In the genomic region with DNA sequence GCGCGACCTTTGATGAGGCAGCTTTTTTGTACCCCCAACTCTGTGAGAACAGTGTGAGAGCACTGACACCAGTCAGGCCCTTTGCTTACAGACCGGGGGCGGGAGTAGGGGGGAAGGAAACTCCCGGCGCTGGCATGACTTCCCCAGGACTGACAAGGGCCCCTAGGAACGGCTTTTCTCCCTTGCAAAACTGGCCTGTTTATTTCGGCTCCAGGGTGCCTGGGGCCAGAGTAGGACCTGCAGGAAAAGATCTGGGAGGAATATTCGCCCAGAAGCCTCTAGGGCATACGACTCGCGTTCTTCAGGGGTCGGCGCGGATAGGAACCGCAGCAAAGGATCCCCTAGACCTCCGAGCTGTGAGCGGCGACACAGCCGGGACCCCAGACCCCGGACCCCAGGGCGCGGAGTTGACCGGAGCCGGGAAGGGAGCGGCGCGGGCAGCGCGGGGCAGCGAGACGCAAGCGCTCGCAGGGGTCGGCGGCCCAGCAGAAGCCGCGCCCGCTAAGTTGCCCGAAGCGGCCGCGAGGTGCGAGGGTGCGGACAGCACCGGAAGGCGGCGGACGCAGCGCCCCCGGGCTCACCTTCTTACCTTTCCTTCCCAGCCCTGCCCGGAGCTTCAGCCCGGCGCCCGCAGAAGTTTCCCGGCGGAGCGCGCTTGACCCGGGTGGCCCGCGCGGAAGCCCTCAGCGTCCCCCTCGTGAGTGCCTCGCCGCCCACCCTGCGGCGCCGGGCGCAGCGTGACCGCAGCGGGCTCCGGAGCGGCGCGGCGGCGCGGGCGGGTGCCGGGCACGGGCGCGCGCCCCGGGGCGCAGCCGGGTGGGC, we compare ENCODE assay signal across 8 cellular contexts. TPM values are rescaled to one million over a fixed set of nuclear protein-coding genes. Genes with fewer than 3 reads are reported as not detected.
DNase-seq lines count a peak whose midpoint lies in the region; ATAC-seq and TF ChIP-seq lines count a peak whose summit lies in the region.

Gene POPDC3, minus strand, starts transcription at position 771 of the 822 bp plus-strand sequence. CDS start 18,105 bp downstream, outside the sequence.

- peaks cover 4 to 27% of the 10 kb centered on the region in 2 experiments; a peak in 3 of 4 replicates for H3K79me1 ChIP-seq in IMR-90 (ENCODE audit: low read depth in 1 of 2, low read length in 2 of 2)

- H3K4ac ChIP-seq in IMR-90 (ENCODE audit: low read depth, low read length), result peak within 1 kb of the TSS; percentile 91

- H2BK120ac ChIP-seq in IMR-90 (ENCODE audit: low read depth, low read length), result peak within 1 kb of the TSS; percentile 93

- peak within 1 kb of the TSS; percentile 58 for H3K18ac ChIP-seq in IMR-90 (ENCODE audit: low read depth, low read length)

- CTCF ChIA-PET in IMR-90 (lab: Yijun Ruan, JAX), result no interaction called here

- in situ Hi-C loops in IMR-90 (cut with MboI; ENCODE audit: low sequenced_read_pairs), result no loop called here

- H2BK5ac ChIP-seq in IMR-90 (ENCODE audit: low read depth, low read length, poor library complexity, severe bottlenecking), result peak within 1 kb of the TSS; percentile 99

- no peaks in the 10 kb centered on the region; the same call in 1 of the 2 replicates for H3K9me3 ChIP-seq in IMR-90 (ENCODE audit: control insufficient read depth, insufficient read depth, low read length)
- no peaks in the 10 kb centered on the region for H3K9me3 ChIP-seq in iPS-18c (ENCODE audit: control insufficient read depth, insufficient read depth, low read length)
- H3K9me3 ChIP-seq in skeletal muscle satellite cell (replicated peaks; ENCODE audit: low read length), result peaks cover 4% of the 10 kb centered on the region

- H3K4me2 ChIP-seq in IMR-90 (ENCODE audit: low read depth, low read length) (peak within 1 kb of the TSS; percentile 85), skeletal muscle satellite cell (ENCODE audit: low read length) (peak within 1 kb of the TSS; percentile 88)

- no peaks in the 10 kb centered on the region for H3K27me3 ChIP-seq in IMR-90 (ENCODE audit: control insufficient read depth, insufficient read depth, low read length)
- no peaks in the 10 kb centered on the region for H3K27me3 ChIP-seq in skeletal muscle satellite cell (ENCODE audit: control insufficient read depth, insufficient read depth, low read length)

- TF ChIP-seq RAD21 in IMR-90 (IDR thresholded peaks at IDR 0.05; ENCODE audit: low read length), result no peak

- no TSS peak for BruUV-seq in IMR-90 (replicated peaks; lab: Mats Ljungman, UMichigan)

- peak within 1 kb of the TSS; percentile 77 for H2AK9ac ChIP-seq in IMR-90 (replicated peaks; ENCODE audit: low read depth, low read length, poor library complexity)

- peak; percentile 1 to 9 for DNase-seq in activated CD4-positive, alpha-beta T cell treated with anti-CD3 and anti-CD28 coated beads, Interleukin-2, amount 50 U/mL, for 48 hours
- DNase-seq in activated CD4-positive, alpha-beta T cell treated with anti-CD3 and anti-CD28 coated beads for 48 hours, result no peak
- DNase-seq in IMR-90 (peak; percentile 53), astrocyte of the hippocampus (ENCODE audit: low read depth, low spot score) (peak; percentile 64), UCSD-AML1 (lab: John Stamatoyannopoulos, UW; ENCODE audit: unreplicated experiment) (no peak), dedifferentiated amniotic fluid mesenchymal stem cell (ENCODE audit: extremely low spot score) (no peak)

- no peaks in the 10 kb centered on the region; the same call in 1 of the 2 replicates for H3K9me1 ChIP-seq in IMR-90 (ENCODE audit: insufficient read depth, low read length)

- peak within 1 kb of the TSS; percentile 60 for H4K91ac ChIP-seq in IMR-90 (ENCODE audit: insufficient read depth, low read depth, low read length)

- WGBS in IMR-90 (ENCODE audit: extremely low coverage in 2 of 2, insufficient read length in 1 of 2), 2 experiments, result 1% methylated on average over 20 of the region's 90 CpGs; no CpG with 5 or more reads in 1 of the 2 experiments

- POLR2A ChIA-PET in IMR-90 (lab: Charles Lee; ENCODE audit: unreplicated experiment), result no interaction called here

- H3K4me1 ChIP-seq in IMR-90 (ENCODE audit: control insufficient read depth, insufficient read depth, low read length), result peaks cover 2% of the 10 kb centered on the region; the same call in 1 of the 2 replicates
- H3K4me1 ChIP-seq in skeletal muscle satellite cell (ENCODE audit: control insufficient read depth, insufficient read depth, low read length), result peaks cover 17% of the 10 kb centered on the region

- dilution Hi-C loops in IMR-90 (cut with HindIII; ENCODE audit: low sequenced_read_pairs, unreplicated experiment), result no loop called here

- no peaks in the 10 kb centered on the region for H3K36me3 ChIP-seq in IMR-90 (ENCODE audit: control insufficient read depth, insufficient read depth, low read length)
- peaks cover 4% of the 10 kb centered on the region for H3K36me3 ChIP-seq in skeletal muscle satellite cell (ENCODE audit: insufficient read depth, low read length)

- peak within 1 kb of the TSS; percentile 96 for H3K23ac ChIP-seq in IMR-90 (ENCODE audit: low read depth, low read length)

- H3K4me3 ChIP-seq in IMR-90 (ENCODE audit: insufficient read depth, low read depth, low read length) (peak within 1 kb of the TSS; percentile 63), iPS-18c (ENCODE audit: insufficient read depth, low read depth, low read length) (peak within 1 kb of the TSS; percentile 66), skeletal muscle satellite cell (ENCODE audit: low read length) (peak within 1 kb of the TSS; percentile 89)

- peak within 1 kb of the TSS; percentile 98 for H2AFZ ChIP-seq in IMR-90 (replicated peaks; ENCODE audit: low read length, poor library complexity)

- TF ChIP-seq POLR2A in IMR-90 (IDR thresholded peaks at IDR 0.05; ENCODE audit: low read depth, low read length), result peak; percentile 13; the same call in 1 of the 2 replicates

- H4K8ac ChIP-seq in IMR-90 (ENCODE audit: low read depth in 2 of 2, low read length in 2 of 2), result peak within 1 kb of the TSS; percentile 58 to 94; a peak in 3 of 4 replicates

- no peaks in the 10 kb centered on the region for H4K20me1 ChIP-seq in IMR-90 (ENCODE audit: insufficient read depth, low read length)

- H4K5ac ChIP-seq in IMR-90 (ENCODE audit: low read depth, low read length), result peak within 1 kb of the TSS; percentile 49

- intact Hi-C loops in IMR-90 (cut with micrococcal nuclease), result loop anchor here (5.0 kb wide), 2 partner anchors 63 to 183 kb away; no protein-coding TSS in a partner anchor

- H3K14ac ChIP-seq in IMR-90 (replicated peaks; ENCODE audit: low read depth, low read length), result peak within 1 kb of the TSS; percentile 95

- peak within 1 kb of the TSS; percentile 80 for H2BK20ac ChIP-seq in IMR-90 (ENCODE audit: low read depth, low read length)

- peak within 1 kb of the TSS; percentile 17 for H2AK5ac ChIP-seq in IMR-90 (ENCODE audit: low read depth, low read length)

- ATAC-seq in IMR-90 (ENCODE audit: low read depth), result peak; percentile 71

- H3K9ac ChIP-seq in IMR-90 (ENCODE audit: low read depth, low read length), result peak within 1 kb of the TSS; percentile 77
- peak within 1 kb of the TSS; percentile 92 for H3K9ac ChIP-seq in skeletal muscle satellite cell (ENCODE audit: low read depth, low read length)

- no peak for TF ChIP-seq CTCF in IMR-90 (conservative IDR thresholded peaks at IDR 0.05; ENCODE audit: low read depth, low read length)

- H2BK15ac ChIP-seq in IMR-90 (ENCODE audit: low read depth, low read length), result peak within 1 kb of the TSS; percentile 62; the same call in 2 of the 3 replicates

- H3K27ac ChIP-seq in IMR-90 (ENCODE audit: insufficient read depth, low read length), result peak within 1 kb of the TSS; percentile 80

- peak within 1 kb of the TSS; percentile 77 for H3K56ac ChIP-seq in IMR-90 (ENCODE audit: extremely low read depth, insufficient read depth, low read length)

TF ChIP-seq in IMR-90, 13 proteins besides CTCF, POLR2A, EP300 and RAD21:
- TF ChIP-seq MAFK (IDR thresholded peaks at IDR 0.05; ENCODE audit: low read depth, low read length) (no peak), MAZ (IDR thresholded peaks at IDR 0.05; ENCODE audit: borderline replicate concordance, low read depth, low read length) (no peak; the same call in 1 of the 2 replicates), SMC3 (IDR thresholded peaks at IDR 0.05; ENCODE audit: low read depth, low read length) (no peak), RFX5 (IDR thresholded peaks at IDR 0.05; ENCODE audit: low read depth, low read length) (no peak), FOS (IDR thresholded peaks at IDR 0.05; ENCODE audit: low read depth, low read length) (no peak), CEBPB (IDR thresholded peaks at IDR 0.05; ENCODE audit: low read depth, low read length) (no peak), MXI1 (IDR thresholded peaks at IDR 0.05; ENCODE audit: borderline replicate concordance, low read depth, low read length) (no peak)
- TF ChIP-seq, protein P1, sequence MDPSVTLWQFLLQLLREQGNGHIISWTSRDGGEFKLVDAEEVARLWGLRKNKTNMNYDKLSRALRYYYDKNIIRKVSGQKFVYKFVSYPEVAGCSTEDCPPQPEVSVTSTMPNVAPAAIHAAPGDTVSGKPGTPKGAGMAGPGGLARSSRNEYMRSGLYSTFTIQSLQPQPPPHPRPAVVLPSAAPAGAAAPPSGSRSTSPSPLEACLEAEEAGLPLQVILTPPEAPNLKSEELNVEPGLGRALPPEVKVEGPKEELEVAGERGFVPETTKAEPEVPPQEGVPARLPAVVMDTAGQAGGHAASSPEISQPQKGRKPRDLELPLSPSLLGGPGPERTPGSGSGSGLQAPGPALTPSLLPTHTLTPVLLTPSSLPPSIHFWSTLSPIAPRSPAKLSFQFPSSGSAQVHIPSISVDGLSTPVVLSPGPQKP (IDR thresholded peaks at IDR 0.05; ENCODE audit: borderline replicate concordance, low read depth, low read length), result no peak
TF ChIP-seq in IMR-90: peak in this region for 0.

RNA-seq across cellular contexts. Expression of gene POPDC3, which starts in this region (rescaled TPM):
- total RNA-seq in IMR-90 (2012; rRNA removed), result 25.8 and 29.4 TPM in 2 replicates
- polyA plus RNA-seq in IMR-90 (2012; rRNA removed), result 19.7 and 22.7 TPM in 2 replicates
- 3.7 and 8.9 TPM in 2 replicates for polyA plus RNA-seq in IMR-90 (2012; cell fraction: cytosol; rRNA removed)
- polyA plus RNA-seq in IMR-90 (2012; cell fraction: nucleus; rRNA removed; ENCODE audit: low replicate concordance), result 1.9 and 20.4 TPM in 2 replicates
- total RNA-seq in skeletal muscle satellite cell (2012; rRNA removed), result 26.2 and 30.2 TPM in 2 replicates

Comparison
In these comparisons a context has a peak if more than half of its experiments do, and no peak if none do; other contexts are left out.
1. DNase-seq: peak in activated CD4-positive, alpha-beta T cell treated with anti-CD3 and anti-CD28 coated beads, Interleukin-2, amount 50 U/mL, for 48 hours (2 of 2), IMR-90 (single experiment) and astrocyte of the hippocampus (single experiment); none in activated CD4-positive, alpha-beta T cell treated with anti-CD3 and anti-CD28 coated beads for 48 hours (single experiment), UCSD-AML1 (single experiment) and dedifferentiated amniotic fluid mesenchymal stem cell (single experiment).
2. Peak in every context shown above with its lines, with median percentiles within 50 percentile points of each other: H3K4me3 ChIP-seq.